Comparison of ENCODE assay signal across 10 cellular contexts in genomic region chr19:38917921-38918491, GRCh38. TPM values are rescaled to one million over a fixed set of nuclear protein-coding genes. Genes with fewer than 3 reads are reported as not detected.
A peak's percentile ranks its signal among the peaks of the same experiment; 100 is the strongest.
DNase-seq lines count a peak whose midpoint lies in the region; ATAC-seq and TF ChIP-seq lines count a peak whose summit lies in the region.
"Had no signal": no experiment of that assay in that cellular context is flagged by ENCODE, and none has a peak within 500 bp of the region (broad histone marks: within the 10 kb centered on the region; RNA-seq: fewer than 3 reads in every experiment).

No MANE protein-coding gene starts in this region.

- no peak overlapping the region for H2AFZ ChIP-seq in OCI-LY3 (ENCODE audit: low read depth, low read length)

- H3K9me3 ChIP-seq in OCI-LY3 (ENCODE audit: insufficient read depth, low read length): no peaks in the 10 kb centered on the region

- H3K36me3 ChIP-seq in OCI-LY3 (replicated peaks; ENCODE audit: low read depth, low read length): peaks cover 20% of the 10 kb centered on the region

- ATAC-seq in HG03045 (IDR thresholded peaks at IDR 0.05; ENCODE audit: unreplicated experiment): no peak

- H3K27ac ChIP-seq in OCI-LY3 (ENCODE audit: low read length): no peak overlapping the region

- H3K9ac ChIP-seq in OCI-LY3 (ENCODE audit: low read length): no peak overlapping the region

- DNase-seq in SIG-M5 treated with dmso at 0.1 percent for 504 hours (lab: John Stamatoyannopoulos, UW; ENCODE audit: unreplicated experiment) (peak; percentile 21), SIG-M5 (lab: John Stamatoyannopoulos, UW) (no peak), dermis blood vessel endothelial cell (peak; percentile 27), posterior vena cava (ENCODE audit: low spot score) (peak; percentile 73), NCI-H69 (lab: John Stamatoyannopoulos, UW) (no peak), GDM1 (lab: John Stamatoyannopoulos, UW) (no peak)
- DNase-seq: activated naive CD4-positive, alpha-beta T cell treated with anti-CD3 and anti-CD28 coated beads, Interleukin-2, amount 10 ng/mL, durations not matched to agents 7 days and 5 days; NCI-H446 treated with DMSO at 0.1 percent for 48 hours had no signal

- H3K79me2 ChIP-seq in OCI-LY3 (ENCODE audit: low read length): no peaks in the 10 kb centered on the region

- no peaks in the 10 kb centered on the region for H4K20me1 ChIP-seq in OCI-LY3 (ENCODE audit: insufficient read depth, low read length)

- intact Hi-C loops in posterior vena cava (cut with DNase I): no loop called here

- no peaks in the 10 kb centered on the region for H3K4me1 ChIP-seq in OCI-LY3 (ENCODE audit: low read length)

- no peak overlapping the region for H3K4me2 ChIP-seq in OCI-LY3 (ENCODE audit: low read length)

- no peak overlapping the region for H3K4me3 ChIP-seq in OCI-LY3 (ENCODE audit: low read length)

- no peaks in the 10 kb centered on the region for H3K27me3 ChIP-seq in OCI-LY3 (ENCODE audit: low read depth, low read length)

- peak; percentile 9; the same call in 1 of the 2 replicates for TF ChIP-seq CTCF in OCI-LY3 (IDR thresholded peaks at IDR 0.05; ENCODE audit: low read depth, low read length)

RNA-seq across cellular contexts. Expression of gene CCER2, which starts 6.0 kb away (rescaled TPM):
- total RNA-seq in dermis blood vessel endothelial cell: not detected in 2 replicates
- under 1 TPM; 0.24 to 0.37 TPM for total RNA-seq in posterior vena cava

RNA-seq across cellular contexts. Expression of gene SARS2, which starts 12.6 kb away (rescaled TPM):
- total RNA-seq in dermis blood vessel endothelial cell (16.7 and 22.2 TPM in 2 replicates), posterior vena cava (1 to 10 TPM; 8.2 to 9.5 TPM)

RNA-seq across cellular contexts. Expression of gene MRPS12, which starts 12.7 kb away (rescaled TPM):
- total RNA-seq in dermis blood vessel endothelial cell: 47.5 and 52.8 TPM in 2 replicates
- total RNA-seq in posterior vena cava: 10 to 100 TPM; 17.8 to 21.4 TPM

RNA-seq across cellular contexts. Expression of gene NFKBIB, which starts 18.2 kb away (rescaled TPM):
- total RNA-seq in dermis blood vessel endothelial cell (10.9 and 21.0 TPM in 2 replicates), posterior vena cava (10 to 100 TPM; 19.3 to 23.1 TPM)

RNA-seq across cellular contexts. Expression of gene SIRT2, which starts 18.6 kb away (rescaled TPM):
- total RNA-seq in dermis blood vessel endothelial cell (118 and 122 TPM in 2 replicates), posterior vena cava (10 to 100 TPM; 41.7 to 48.1 TPM)

Comparison
In these comparisons a context has a peak if more than half of its experiments do, and no peak if none do; other contexts are left out.
1. DNase-seq: peak in SIG-M5 treated with dmso at 0.1 percent for 504 hours (single experiment), dermis blood vessel endothelial cell (single experiment) and posterior vena cava (single experiment); none in SIG-M5 (single experiment), NCI-H69 (single experiment) and GDM1 (single experiment).